20 cellular contexts compared by ENCODE assay signal in the genomic region with DNA sequence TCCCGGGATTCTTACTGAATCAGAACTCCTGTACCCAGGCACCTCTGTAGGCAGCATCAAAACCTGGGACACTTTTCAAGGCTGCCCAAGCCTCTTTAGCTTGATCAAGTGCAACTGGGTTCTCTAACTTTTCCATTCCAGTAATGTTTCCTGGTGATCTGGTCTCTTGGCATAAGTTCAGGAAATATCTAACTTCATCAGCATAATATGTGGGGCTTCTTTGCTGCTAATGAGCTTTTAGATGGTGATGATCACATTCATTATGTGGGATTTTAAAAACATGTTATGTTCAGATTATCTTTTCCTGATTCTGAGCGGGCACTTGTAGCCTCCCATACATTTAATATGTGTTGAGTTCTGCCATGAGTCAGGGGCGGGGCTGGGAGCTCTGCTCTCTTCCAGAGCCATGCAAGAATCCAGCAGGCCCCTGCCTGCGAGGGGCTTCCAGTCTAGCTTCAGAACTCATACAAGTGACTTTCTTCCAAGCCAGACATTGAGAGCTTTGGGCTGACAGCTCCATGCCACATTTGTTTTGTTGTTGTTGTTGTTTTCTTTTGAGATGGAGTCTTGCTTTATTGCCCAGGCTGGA. TPM values are rescaled to one million over a fixed set of nuclear protein-coding genes. Genes with fewer than 3 reads are reported as not detected.
DNase-seq lines count a peak whose midpoint lies in the region; ATAC-seq, FAIRE-seq and TF ChIP-seq lines count a peak whose summit lies in the region.
"Had no signal": no experiment of that assay in that cellular context is flagged by ENCODE, and none has a peak within 500 bp of the region (broad histone marks: within the 10 kb centered on the region; RNA-seq: fewer than 3 reads in every experiment).

No MANE protein-coding gene starts in this region.

- no peaks in the 10 kb centered on the region for H3K27me3 ChIP-seq in astrocyte (ENCODE audit: insufficient read depth, low read length)
- no peaks in the 10 kb centered on the region for H3K27me3 ChIP-seq in subcutaneous abdominal adipose tissue (ENCODE audit: control insufficient read depth in 5 of 5, insufficient read depth in 4 of 5, low read length in 5 of 5)
- H3K27me3 ChIP-seq in neuronal stem cell (ENCODE audit: control insufficient read depth in 3 of 3, insufficient read depth in 3 of 3, low read depth in 1 of 3, low read length in 3 of 3): peaks cover 0 to 4% (median 0%) of the 10 kb centered on the region in 3 experiments
- H3K27me3 ChIP-seq: heart left ventricle, upper lobe of left lung had no signal

- H4K20me1 ChIP-seq in astrocyte (ENCODE audit: insufficient read depth, low read length): no peaks in the 10 kb centered on the region

- H3K4me1 Mint-ChIP-seq in astrocyte (ENCODE audit: low read depth, unreplicated experiment): peaks cover 34% of the 10 kb centered on the region
- peaks cover 2 to 13% of the 10 kb centered on the region in 2 donors for H3K4me1 Mint-ChIP-seq in stimulated activated naive B cell treated with anti-CD40 and anti-IgM and Interleukin-4, amounts not matched to agents 10 μg/mL and 1 μg/mL and 100 μg/mL, for 72 hours
- H3K4me1 Mint-ChIP-seq: activated T-helper 17 cell treated with anti-CD3 and anti-CD28 coated beads, Interleukin-2, amount 50 U/mL, for 72 hours had no signal

- H3K36me3 ChIP-seq in astrocyte (ENCODE audit: insufficient read depth, low read length) (no peaks in the 10 kb centered on the region), subcutaneous abdominal adipose tissue (ENCODE audit: control insufficient read depth in 5 of 5, insufficient read depth in 5 of 5, low read length in 5 of 5) (no peaks in the 10 kb centered on the region), neuronal stem cell (replicated peaks in 1 of 2; ENCODE audit: control insufficient read depth in 2 of 2, insufficient read depth in 2 of 2, low read length in 2 of 2) (no peaks in the 10 kb centered on the region)
- H3K36me3 ChIP-seq: heart left ventricle, upper lobe of left lung had no signal

- H4K91ac ChIP-seq in neuronal stem cell (ENCODE audit: low read depth, low read length, poor library complexity): no peak overlapping the region

- no peak overlapping the region for H2BK12ac ChIP-seq in neuronal stem cell (ENCODE audit: low read length)

- no peak overlapping the region for H4K8ac ChIP-seq in neuronal stem cell (ENCODE audit: low read depth, low read length)

- H3K18ac ChIP-seq in neuronal stem cell (ENCODE audit: low read length): no peak overlapping the region

- no peak for TF ChIP-seq CTCF in astrocyte (IDR thresholded peaks at IDR 0.05; ENCODE audit: insufficient read depth, low read depth, low read length)

- no peak overlapping the region for H3K23ac ChIP-seq in neuronal stem cell (ENCODE audit: low read depth, low read length, poor library complexity)

- no peak overlapping the region for H3K4me3 ChIP-seq in astrocyte (ENCODE audit: insufficient read depth, low read depth, low read length)
- H3K4me3 ChIP-seq in subcutaneous abdominal adipose tissue (ENCODE audit: low read depth in 1 of 5, low read length in 5 of 5): no peak overlapping the region
- H3K4me3 ChIP-seq in neuronal stem cell (ENCODE audit: low read length in 2 of 2): no peak overlapping the region
- H3K4me3 ChIP-seq: heart left ventricle, upper lobe of left lung had no signal

- FAIRE-seq in astrocyte (lab: Jason Lieb, UNC): no peak
- FAIRE-seq: small intestine had no signal

- H3K4me3 Mint-ChIP-seq in astrocyte (ENCODE audit: unreplicated experiment): no peak overlapping the region
- H3K4me3 Mint-ChIP-seq in stimulated activated naive B cell treated with anti-CD40 and anti-IgM and Interleukin-4, amounts not matched to agents 10 μg/mL and 1 μg/mL and 100 μg/mL, for 72 hours: no peak overlapping the region
- H3K4me3 Mint-ChIP-seq: activated CD4-positive, alpha-beta memory T cell treated with anti-CD3 and anti-CD28 coated beads, Interleukin-2, amount 10 ng/mL, durations not matched to agents 7 days and 5 days; activated T-helper 17 cell treated with anti-CD3 and anti-CD28 coated beads, Interleukin-2, amount 50 U/mL, for 72 hours had no signal

- peaks cover 14% of the 10 kb centered on the region for H3K4me1 ChIP-seq in astrocyte (ENCODE audit: insufficient read depth, low read length)
- H3K4me1 ChIP-seq in subcutaneous abdominal adipose tissue (ENCODE audit: control insufficient read depth in 5 of 5, insufficient read depth in 5 of 5, low read length in 5 of 5): peaks cover 0 to 31% (median 23%) of the 10 kb centered on the region in 5 donors
- H3K4me1 ChIP-seq in neuronal stem cell (ENCODE audit: control insufficient read depth in 2 of 2, insufficient read depth in 1 of 2, low read depth in 1 of 2, low read length in 2 of 2): no peaks in the 10 kb centered on the region

- no peak overlapping the region for H3K4me2 ChIP-seq in astrocyte (ENCODE audit: low read length)
- H3K4me2 ChIP-seq in neuronal stem cell (ENCODE audit: insufficient read depth, low read length, poor library complexity, severe bottlenecking): no peak overlapping the region

- H2BK120ac ChIP-seq in neuronal stem cell (ENCODE audit: low read depth, low read length): no peak overlapping the region

- H3K14ac ChIP-seq in neuronal stem cell (ENCODE audit: low read length): no peak overlapping the region

- no peak overlapping the region for H3K9ac ChIP-seq in astrocyte (ENCODE audit: low read length)
- H3K9ac ChIP-seq in subcutaneous abdominal adipose tissue (ENCODE audit: low read length in 5 of 5): no peak overlapping the region
- no peak overlapping the region for H3K9ac ChIP-seq in neuronal stem cell (ENCODE audit: low read depth, low read length, poor library complexity)

- no peaks in the 10 kb centered on the region for H3K79me1 ChIP-seq in neuronal stem cell (ENCODE audit: low read depth, low read length)

- no peak for ATAC-seq in esophagus mucosa
- ATAC-seq in stimulated activated naive B cell treated with anti-CD40 and anti-IgM and Interleukin-4, amounts not matched to agents 10 μg/mL and 1 μg/mL and 100 μg/mL, for 72 hours (replicated peaks): no peak
- ATAC-seq: PC-3 had no signal

- H3K9me3 ChIP-seq in astrocyte (ENCODE audit: insufficient read depth, low read depth, low read length): no peaks in the 10 kb centered on the region
- H3K9me3 ChIP-seq in subcutaneous abdominal adipose tissue (ENCODE audit: control insufficient read depth in 5 of 5, low read length in 5 of 5): peaks cover 0 to 5% (median 0%) of the 10 kb centered on the region in 5 donors
- H3K9me3 ChIP-seq in neuronal stem cell (replicated peaks in 1 of 2; ENCODE audit: control insufficient read depth in 2 of 2, insufficient read depth in 1 of 2, low read depth in 1 of 2, low read length in 2 of 2): no peaks in the 10 kb centered on the region
- H3K9me3 ChIP-seq: upper lobe of left lung had no signal

- H3K27ac Mint-ChIP-seq in astrocyte (ENCODE audit: unreplicated experiment): no peak overlapping the region
- no peak overlapping the region for H3K27ac Mint-ChIP-seq in stimulated activated naive B cell treated with anti-CD40 and anti-IgM and Interleukin-4, amounts not matched to agents 10 μg/mL and 1 μg/mL and 100 μg/mL, for 72 hours
- H3K27ac Mint-ChIP-seq: activated CD4-positive, alpha-beta memory T cell treated with anti-CD3 and anti-CD28 coated beads, Interleukin-2, amount 10 ng/mL, durations not matched to agents 7 days and 5 days; activated T-helper 17 cell treated with anti-CD3 and anti-CD28 coated beads, Interleukin-2, amount 50 U/mL, for 72 hours had no signal

- no peak overlapping the region for H2BK15ac ChIP-seq in neuronal stem cell (ENCODE audit: low read length)

- H2AFZ ChIP-seq in astrocyte (ENCODE audit: low read depth, low read length) (no peak overlapping the region), neuronal stem cell (ENCODE audit: low read length) (no peak overlapping the region)

- peak; percentile 47 for DNase-seq in activated CD8-positive, alpha-beta memory T cell treated with anti-CD3 and anti-CD28 coated beads for 24 hours
- DNase-seq in activated CD8-positive, alpha-beta memory T cell treated with anti-CD3 and anti-CD28 coated beads, Interleukin-2, amount 50 U/mL, for 4 hours: no peak
- DNase-seq in astrocyte (ENCODE audit: low read depth): peak; percentile 16
- DNase-seq in kidney glomerular epithelial cell (lab: John Stamatoyannopoulos, UW): peak; percentile 6
- no peak for DNase-seq in stimulated activated naive B cell treated with anti-CD40 and anti-IgM and Interleukin-4, amounts not matched to agents 10 μg/mL and 1 μg/mL and 100 μg/mL, for 72 hours
- no peak for DNase-seq in neuronal stem cell (ENCODE audit: low spot score)
- DNase-seq: activated CD4-positive, alpha-beta memory T cell treated with anti-CD3 and anti-CD28 coated beads, Interleukin-2, amount 10 ng/mL, durations not matched to agents 7 days and 5 days; DMS79 treated with DMSO at 0.1 percent for 48 hours; NCI-H2081 treated with DMSO at 0.1 percent for 48 hours; NCI-H524; PC-3; small intestine; stimulated activated naive CD4-positive, alpha-beta T cell had no signal

- H2AK5ac ChIP-seq in neuronal stem cell (ENCODE audit: low read depth, low read length): no peak overlapping the region

- H3K4ac ChIP-seq in neuronal stem cell (ENCODE audit: low read length): no peak overlapping the region

- WGBS in neuronal stem cell (ENCODE audit: extremely low coverage in 2 of 2, insufficient read length in 2 of 2, insufficient replicate concordance in 1 of 2), 2 donors: no CpG with 5 or more reads among the region's 4 CpGs

- H3K27ac ChIP-seq in astrocyte (ENCODE audit: low read depth, low read length) (no peak overlapping the region), subcutaneous abdominal adipose tissue (ENCODE audit: low read depth, low read length) (peak overlapping the region; percentile 45), neuronal stem cell (replicated peaks; ENCODE audit: low read length) (no peak overlapping the region)
- H3K27ac ChIP-seq: 22Rv1, C4-2B had no signal

- H3K36me3 Mint-ChIP-seq in astrocyte (ENCODE audit: low read depth, unreplicated experiment): no peaks in the 10 kb centered on the region
- H3K36me3 Mint-ChIP-seq in stimulated activated naive B cell treated with anti-CD40 and anti-IgM and Interleukin-4, amounts not matched to agents 10 μg/mL and 1 μg/mL and 100 μg/mL, for 72 hours: peaks cover 0 to under 1% of the 10 kb centered on the region in 2 donors

- peaks cover 2% of the 10 kb centered on the region for H3K9me3 Mint-ChIP-seq in astrocyte (ENCODE audit: unreplicated experiment)
- peaks cover 3 to 4% of the 10 kb centered on the region in 2 donors for H3K9me3 Mint-ChIP-seq in stimulated activated naive B cell treated with anti-CD40 and anti-IgM and Interleukin-4, amounts not matched to agents 10 μg/mL and 1 μg/mL and 100 μg/mL, for 72 hours
- H3K9me3 Mint-ChIP-seq: activated CD4-positive, alpha-beta memory T cell treated with anti-CD3 and anti-CD28 coated beads, Interleukin-2, amount 10 ng/mL, durations not matched to agents 7 days and 5 days; activated T-helper 17 cell treated with anti-CD3 and anti-CD28 coated beads, Interleukin-2, amount 50 U/mL, for 72 hours had no signal

- H3K27me3 Mint-ChIP-seq in astrocyte (ENCODE audit: low read depth, unreplicated experiment): no peaks in the 10 kb centered on the region
- peaks cover 0 to 7% of the 10 kb centered on the region in 2 donors for H3K27me3 Mint-ChIP-seq in stimulated activated naive B cell treated with anti-CD40 and anti-IgM and Interleukin-4, amounts not matched to agents 10 μg/mL and 1 μg/mL and 100 μg/mL, for 72 hours

- no peaks in the 10 kb centered on the region for H3K79me2 ChIP-seq in astrocyte (ENCODE audit: insufficient read depth, low read length)

- H2BK5ac ChIP-seq in neuronal stem cell (ENCODE audit: low read length): no peak overlapping the region

RNA-seq across cellular contexts. Expression of a gene that starts 39.5 kb away (rescaled TPM):
- total RNA-seq in astrocyte (24.7 and 28.0 TPM in 2 replicates), esophagus mucosa (5.4 TPM)
- 1.3 TPM for polyA plus RNA-seq in neuronal stem cell (2013, experiment 1 of 2)
- polyA plus RNA-seq in neuronal stem cell (2013, experiment 2 of 2): 1.6 TPM

Comparison
In these comparisons a context has a peak if more than half of its experiments do, and no peak if none do; other contexts are left out.
1. DNase-seq: peak in activated CD8-positive, alpha-beta memory T cell treated with anti-CD3 and anti-CD28 coated beads for 24 hours (single experiment), astrocyte (single experiment) and kidney glomerular epithelial cell (single experiment); none in activated CD8-positive, alpha-beta memory T cell treated with anti-CD3 and anti-CD28 coated beads, Interleukin-2, amount 50 U/mL, for 4 hours (single experiment), stimulated activated naive B cell treated with anti-CD40 and anti-IgM and Interleukin-4, amounts not matched to agents 10 μg/mL and 1 μg/mL and 100 μg/mL, for 72 hours (single experiment) and neuronal stem cell (single experiment).